ENCODE assay signal across 1 cellular context in the genomic region with DNA sequence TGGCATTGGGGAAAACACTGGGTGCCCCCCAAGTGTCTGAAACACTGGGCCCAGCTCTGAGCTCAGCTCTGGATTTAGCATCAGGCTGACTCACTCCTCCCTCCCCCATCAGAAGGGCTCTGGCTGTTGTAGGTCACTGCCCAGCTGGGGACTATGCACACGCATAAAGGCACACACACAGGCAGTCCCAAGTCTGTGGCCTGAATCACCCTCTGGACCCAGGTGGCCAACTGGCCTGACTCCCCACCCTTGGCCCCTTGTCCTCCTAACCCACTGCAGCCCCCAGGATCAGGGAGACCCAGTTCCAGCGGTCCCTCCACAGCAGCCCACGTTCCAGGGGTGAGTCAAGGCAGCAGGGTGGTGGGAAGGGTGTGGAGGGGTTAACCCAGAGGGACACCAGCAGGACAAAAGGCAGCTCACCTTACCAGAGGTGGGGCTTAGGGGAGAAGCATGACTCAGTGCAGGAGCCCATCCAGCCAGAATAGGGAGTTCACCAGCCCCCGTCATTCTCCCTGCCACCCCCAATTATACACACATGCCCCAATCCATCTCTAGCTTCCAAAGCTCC.
TF ChIP-seq lines count a peak whose summit lies in the region.

No MANE protein-coding gene starts in this region.

TF ChIP-seq in IMR-90, 13 proteins besides CTCF, POLR2A, EP300 and RAD21 (continued from another document):
- TF ChIP-seq, protein P1, sequence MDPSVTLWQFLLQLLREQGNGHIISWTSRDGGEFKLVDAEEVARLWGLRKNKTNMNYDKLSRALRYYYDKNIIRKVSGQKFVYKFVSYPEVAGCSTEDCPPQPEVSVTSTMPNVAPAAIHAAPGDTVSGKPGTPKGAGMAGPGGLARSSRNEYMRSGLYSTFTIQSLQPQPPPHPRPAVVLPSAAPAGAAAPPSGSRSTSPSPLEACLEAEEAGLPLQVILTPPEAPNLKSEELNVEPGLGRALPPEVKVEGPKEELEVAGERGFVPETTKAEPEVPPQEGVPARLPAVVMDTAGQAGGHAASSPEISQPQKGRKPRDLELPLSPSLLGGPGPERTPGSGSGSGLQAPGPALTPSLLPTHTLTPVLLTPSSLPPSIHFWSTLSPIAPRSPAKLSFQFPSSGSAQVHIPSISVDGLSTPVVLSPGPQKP (IDR thresholded peaks at IDR 0.05; ENCODE audit: borderline replicate concordance, low read depth, low read length) = no peak
- TF ChIP-seq FOS (IDR thresholded peaks at IDR 0.05; ENCODE audit: low read depth, low read length) (peak; percentile 68; the same call in 1 of the 2 replicates), NFE2L2 (IDR thresholded peaks at IDR 0.05; ENCODE audit: low read depth, low read length) (no peak; the same call in 1 of the 2 replicates), MXI1 (IDR thresholded peaks at IDR 0.05; ENCODE audit: borderline replicate concordance, low read depth, low read length) (no peak), SMC3 (IDR thresholded peaks at IDR 0.05; ENCODE audit: low read depth, low read length) (no peak), MAZ (IDR thresholded peaks at IDR 0.05; ENCODE audit: borderline replicate concordance, low read depth, low read length) (peak; percentile 67; the same call in 1 of the 2 replicates), RCOR1 (IDR thresholded peaks at IDR 0.05; ENCODE audit: insufficient replicate concordance, low read length) (peak; percentile 43), RFX5 (IDR thresholded peaks at IDR 0.05; ENCODE audit: low read depth, low read length) (no peak), MAFK (IDR thresholded peaks at IDR 0.05; ENCODE audit: low read depth, low read length) (no peak), CHD1 (IDR thresholded peaks at IDR 0.05; ENCODE audit: low read depth, low read length) (no peak), BHLHE40 (IDR thresholded peaks at IDR 0.05; ENCODE audit: low read depth, low read length) (peak; percentile 62)
- TF ChIP-seq, protein P2, sequence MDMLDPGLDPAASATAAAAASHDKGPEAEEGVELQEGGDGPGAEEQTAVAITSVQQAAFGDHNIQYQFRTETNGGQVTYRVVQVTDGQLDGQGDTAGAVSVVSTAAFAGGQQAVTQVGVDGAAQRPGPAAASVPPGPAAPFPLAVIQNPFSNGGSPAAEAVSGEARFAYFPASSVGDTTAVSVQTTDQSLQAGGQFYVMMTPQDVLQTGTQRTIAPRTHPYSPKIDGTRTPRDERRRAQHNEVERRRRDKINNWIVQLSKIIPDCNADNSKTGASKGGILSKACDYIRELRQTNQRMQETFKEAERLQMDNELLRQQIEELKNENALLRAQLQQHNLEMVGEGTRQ (IDR thresholded peaks at IDR 0.05; ENCODE audit: low read depth, low read length) = no peak
TF ChIP-seq in IMR-90: peak in this region for 4.
